Comparison of ENCODE assay signal across 1 cellular context in genomic region chr19:58499021-58499927, GRCh38.
TF ChIP-seq lines count a peak whose summit lies in the region.

No MANE protein-coding gene starts in this region.

TF ChIP-seq in HepG2, 621 proteins besides CTCF, POLR2A, EP300 and RAD21 (continued from another document and continues in another):
- peak; percentile 89 for TF ChIP-seq ZHX2 (IDR thresholded peaks at IDR 0.05; ENCODE audit: low read depth)
- no peak for TF ChIP-seq ZHX2 (CRISPR knock-in tag; IDR thresholded peaks at IDR 0.05; ENCODE audit: borderline replicate concordance)
- TF ChIP-seq KLF11 (CRISPR knock-in tag; IDR thresholded peaks at IDR 0.05): peak; percentile 82; the same call in 1 of the 2 replicates
- TF ChIP-seq DBP (CRISPR knock-in tag; IDR thresholded peaks at IDR 0.05; ENCODE audit: not compliant biosample characterization): peak; percentile 45
- no peak; the same call in 1 of the 2 replicates for TF ChIP-seq ZSCAN29 (CRISPR knock-in tag; conservative IDR thresholded peaks at IDR 0.05)
- TF ChIP-seq AHDC1 (CRISPR knock-in tag; IDR thresholded peaks at IDR 0.05; ENCODE audit: borderline replicate concordance): 0 out of 2 replicates have a peak, but pooled peaks have one; percentile 29
- TF ChIP-seq GMEB2 (CRISPR knock-in tag; IDR thresholded peaks at IDR 0.05; ENCODE audit: low read depth): peak; percentile 70; the same call in 1 of the 2 replicates
- TF ChIP-seq ZNF543 (CRISPR knock-in tag; IDR thresholded peaks at IDR 0.05): peak; percentile 80; the same call in 1 of the 2 replicates
- peak; percentile 78; the same call in 1 of the 2 replicates for TF ChIP-seq ZNF772 (CRISPR knock-in tag; IDR thresholded peaks at IDR 0.05)
- TF ChIP-seq MYNN (CRISPR knock-in tag; IDR thresholded peaks at IDR 0.05; ENCODE audit: low read depth): no peak
- peak; percentile 86 for TF ChIP-seq ZNF768 (CRISPR knock-in tag; IDR thresholded peaks at IDR 0.05)
- TF ChIP-seq MXD4 (CRISPR knock-in tag; IDR thresholded peaks at IDR 0.05): peak; percentile 73
- TF ChIP-seq, protein P1, sequence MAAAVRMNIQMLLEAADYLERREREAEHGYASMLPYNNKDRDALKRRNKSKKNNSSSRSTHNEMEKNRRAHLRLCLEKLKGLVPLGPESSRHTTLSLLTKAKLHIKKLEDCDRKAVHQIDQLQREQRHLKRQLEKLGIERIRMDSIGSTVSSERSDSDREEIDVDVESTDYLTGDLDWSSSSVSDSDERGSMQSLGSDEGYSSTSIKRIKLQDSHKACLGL (CRISPR knock-in tag; IDR thresholded peaks at IDR 0.05): peak; percentile 59; the same call in 1 of the 2 replicates
- TF ChIP-seq DNMT3B (CRISPR knock-in tag; conservative IDR thresholded peaks at IDR 0.05): 0 out of 2 replicates have a peak, but pooled peaks have one; percentile 77
- TF ChIP-seq ZNF230 (CRISPR knock-in tag; IDR thresholded peaks at IDR 0.05): no peak
- no peak for TF ChIP-seq PBX3 (CRISPR knock-in tag; IDR thresholded peaks at IDR 0.05; ENCODE audit: borderline replicate concordance)
- TF ChIP-seq TP53 (CRISPR knock-in tag; conservative IDR thresholded peaks at IDR 0.05): no peak; the same call in 1 of the 2 replicates
- TF ChIP-seq, protein P2, sequence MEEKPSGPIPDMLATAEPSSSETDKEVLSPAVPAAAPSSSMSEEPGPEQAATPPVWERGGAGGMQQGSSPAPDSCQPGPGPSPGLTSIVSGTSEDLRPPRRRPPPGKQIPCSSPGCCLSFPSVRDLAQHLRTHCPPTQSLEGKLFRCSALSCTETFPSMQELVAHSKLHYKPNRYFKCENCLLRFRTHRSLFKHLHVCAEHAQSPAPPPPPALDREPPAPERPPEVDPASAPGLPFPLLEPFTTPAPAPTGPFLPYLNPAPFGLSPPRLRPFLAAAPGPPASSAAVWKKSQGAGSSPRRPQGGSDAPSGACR (CRISPR knock-in tag; IDR thresholded peaks at IDR 0.05): peak; percentile 98
- no peak for TF ChIP-seq NFIB (CRISPR knock-in tag; IDR thresholded peaks at IDR 0.05; ENCODE audit: borderline replicate concordance)
- TF ChIP-seq SKIL (CRISPR knock-in tag; IDR thresholded peaks at IDR 0.05; ENCODE audit: borderline replicate concordance): no peak
- no peak for TF ChIP-seq ZNF776 (CRISPR knock-in tag; IDR thresholded peaks at IDR 0.05)
- TF ChIP-seq HNRNPL (IDR thresholded peaks at IDR 0.05; ENCODE audit: low read depth, low read length): 0 out of 2 replicates have a peak, but pooled peaks have one; percentile 45
- no peak for TF ChIP-seq MAFF (IDR thresholded peaks at IDR 0.05; ENCODE audit: low read depth, low read length)
- TF ChIP-seq HOMEZ (CRISPR knock-in tag; IDR thresholded peaks at IDR 0.05; ENCODE audit: low read depth): peak; percentile 25; the same call in 1 of the 2 replicates
- peak; percentile 21; the same call in 1 of the 2 replicates for TF ChIP-seq RFX3 (CRISPR knock-in tag; IDR thresholded peaks at IDR 0.05)
- no peak for TF ChIP-seq REXO4 (CRISPR knock-in tag; IDR thresholded peaks at IDR 0.05; ENCODE audit: borderline replicate concordance)
- TF ChIP-seq, protein P3, sequence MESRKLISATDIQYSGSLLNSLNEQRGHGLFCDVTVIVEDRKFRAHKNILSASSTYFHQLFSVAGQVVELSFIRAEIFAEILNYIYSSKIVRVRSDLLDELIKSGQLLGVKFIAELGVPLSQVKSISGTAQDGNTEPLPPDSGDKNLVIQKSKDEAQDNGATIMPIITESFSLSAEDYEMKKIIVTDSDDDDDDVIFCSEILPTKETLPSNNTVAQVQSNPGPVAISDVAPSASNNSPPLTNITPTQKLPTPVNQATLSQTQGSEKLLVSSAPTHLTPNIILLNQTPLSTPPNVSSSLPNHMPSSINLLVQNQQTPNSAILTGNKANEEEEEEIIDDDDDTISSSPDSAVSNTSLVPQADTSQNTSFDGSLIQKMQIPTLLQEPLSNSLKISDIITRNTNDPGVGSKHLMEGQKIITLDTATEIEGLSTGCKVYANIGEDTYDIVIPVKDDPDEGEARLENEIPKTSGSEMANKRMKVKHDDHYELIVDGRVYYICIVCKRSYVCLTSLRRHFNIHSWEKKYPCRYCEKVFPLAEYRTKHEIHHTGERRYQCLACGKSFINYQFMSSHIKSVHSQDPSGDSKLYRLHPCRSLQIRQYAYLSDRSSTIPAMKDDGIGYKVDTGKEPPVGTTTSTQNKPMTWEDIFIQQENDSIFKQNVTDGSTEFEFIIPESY (CRISPR knock-in tag; IDR thresholded peaks at IDR 0.05): peak; percentile 71
- no peak for TF ChIP-seq ZNF251 (CRISPR knock-in tag; IDR thresholded peaks at IDR 0.05)
- peak; percentile 84 for TF ChIP-seq CCAR2 (optimal IDR thresholded peaks at IDR 0.05; ENCODE audit: low read depth, low read length)
- TF ChIP-seq SP5 (CRISPR knock-in tag; IDR thresholded peaks at IDR 0.05; ENCODE audit: borderline replicate concordance, low read depth): peak; percentile 68; the same call in 1 of the 2 replicates
- no peak for TF ChIP-seq EEA1 (CRISPR knock-in tag; IDR thresholded peaks at IDR 0.05; ENCODE audit: borderline replicate concordance)
- peak; percentile 59; the same call in 1 of the 2 replicates for TF ChIP-seq HOXA5 (CRISPR knock-in tag; IDR thresholded peaks at IDR 0.05)
